ENCODE assay signal across 2 cellular contexts in genomic region chr1:77516106-77516505, GRCh38.
TF ChIP-seq lines count a peak whose summit lies in the region.

No MANE protein-coding gene starts in this region.

TF ChIP-seq in IMR-90, 13 proteins besides CTCF, POLR2A, EP300 and RAD21:
- TF ChIP-seq RCOR1 (IDR thresholded peaks at IDR 0.05; ENCODE audit: insufficient replicate concordance, low read length) (no peak), FOS (IDR thresholded peaks at IDR 0.05; ENCODE audit: low read depth, low read length) (no peak), MAZ (IDR thresholded peaks at IDR 0.05; ENCODE audit: borderline replicate concordance, low read depth, low read length) (no peak), CEBPB (IDR thresholded peaks at IDR 0.05; ENCODE audit: low read depth, low read length) (no peak), MXI1 (IDR thresholded peaks at IDR 0.05; ENCODE audit: borderline replicate concordance, low read depth, low read length) (no peak), CHD1 (IDR thresholded peaks at IDR 0.05; ENCODE audit: low read depth, low read length) (no peak), SMC3 (IDR thresholded peaks at IDR 0.05; ENCODE audit: low read depth, low read length) (no peak)
TF ChIP-seq in IMR-90: peak in this region for 0.

TF ChIP-seq in K562, 482 proteins besides CTCF, POLR2A, EP300 and RAD21:
- TF ChIP-seq FOXP4 (CRISPR knock-in tag; IDR thresholded peaks at IDR 0.05; ENCODE audit: borderline replicate concordance) (no peak), CCAR2 (IDR thresholded peaks at IDR 0.05; ENCODE audit: low read depth, low read length) (no peak), CEBPB (tag; IDR thresholded peaks at IDR 0.05) (peak; percentile 33), SIX5 (IDR thresholded peaks at IDR 0.05; ENCODE audit: borderline replicate concordance in 1 of 2, insufficient read depth in 1 of 2, low read depth in 1 of 2, low read length in 2 of 2) (no peak), ZNF699 (CRISPR knock-in tag; IDR thresholded peaks at IDR 0.05; ENCODE audit: insufficient replicate concordance) (no peak), FOXA1 (IDR thresholded peaks at IDR 0.05; ENCODE audit: borderline replicate concordance) (no peak)
